In the genomic region with DNA sequence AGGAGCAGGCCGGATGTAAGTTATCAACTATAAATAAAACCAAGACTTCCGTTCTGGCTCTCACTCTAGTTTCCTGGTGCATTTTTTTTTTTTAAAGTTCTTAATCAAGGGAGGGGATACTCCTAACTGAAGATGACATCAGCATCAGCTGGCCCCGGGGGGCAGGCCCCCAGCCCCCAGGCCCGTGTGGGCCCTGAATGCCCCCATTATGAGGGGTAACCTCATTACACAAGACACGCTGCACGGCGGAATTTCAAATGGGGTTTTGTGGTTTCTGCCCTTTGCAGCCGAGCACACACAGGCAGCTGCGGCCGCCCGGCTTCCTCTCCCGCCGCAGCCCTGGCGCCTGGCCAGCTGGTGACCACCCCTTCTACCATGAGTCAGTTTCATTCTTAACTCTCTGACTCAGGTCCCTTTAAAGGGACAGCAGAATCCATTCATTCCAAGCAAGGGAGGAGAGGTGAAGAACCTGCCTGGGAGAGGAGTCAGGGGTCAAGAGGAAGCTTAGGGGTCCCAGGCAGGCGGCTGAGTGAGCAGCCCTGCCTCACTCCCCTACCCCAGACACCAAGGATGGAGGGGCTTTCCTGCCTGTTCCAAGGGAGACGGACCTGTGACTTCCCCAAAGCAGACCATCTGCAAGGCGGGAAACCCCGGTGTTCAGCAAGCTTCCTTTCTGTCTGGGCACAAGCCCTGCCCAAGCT, we compare ENCODE assay signal across 1 cellular context.
A peak's percentile ranks its signal among the peaks of the same experiment; 100 is the strongest.
TF ChIP-seq lines count a peak whose summit lies in the region.

No MANE protein-coding gene starts in this region.

TF ChIP-seq in K562, 482 proteins besides CTCF, POLR2A, EP300 and RAD21 (continued from another document and continues in another):
- TF ChIP-seq, protein P1, sequence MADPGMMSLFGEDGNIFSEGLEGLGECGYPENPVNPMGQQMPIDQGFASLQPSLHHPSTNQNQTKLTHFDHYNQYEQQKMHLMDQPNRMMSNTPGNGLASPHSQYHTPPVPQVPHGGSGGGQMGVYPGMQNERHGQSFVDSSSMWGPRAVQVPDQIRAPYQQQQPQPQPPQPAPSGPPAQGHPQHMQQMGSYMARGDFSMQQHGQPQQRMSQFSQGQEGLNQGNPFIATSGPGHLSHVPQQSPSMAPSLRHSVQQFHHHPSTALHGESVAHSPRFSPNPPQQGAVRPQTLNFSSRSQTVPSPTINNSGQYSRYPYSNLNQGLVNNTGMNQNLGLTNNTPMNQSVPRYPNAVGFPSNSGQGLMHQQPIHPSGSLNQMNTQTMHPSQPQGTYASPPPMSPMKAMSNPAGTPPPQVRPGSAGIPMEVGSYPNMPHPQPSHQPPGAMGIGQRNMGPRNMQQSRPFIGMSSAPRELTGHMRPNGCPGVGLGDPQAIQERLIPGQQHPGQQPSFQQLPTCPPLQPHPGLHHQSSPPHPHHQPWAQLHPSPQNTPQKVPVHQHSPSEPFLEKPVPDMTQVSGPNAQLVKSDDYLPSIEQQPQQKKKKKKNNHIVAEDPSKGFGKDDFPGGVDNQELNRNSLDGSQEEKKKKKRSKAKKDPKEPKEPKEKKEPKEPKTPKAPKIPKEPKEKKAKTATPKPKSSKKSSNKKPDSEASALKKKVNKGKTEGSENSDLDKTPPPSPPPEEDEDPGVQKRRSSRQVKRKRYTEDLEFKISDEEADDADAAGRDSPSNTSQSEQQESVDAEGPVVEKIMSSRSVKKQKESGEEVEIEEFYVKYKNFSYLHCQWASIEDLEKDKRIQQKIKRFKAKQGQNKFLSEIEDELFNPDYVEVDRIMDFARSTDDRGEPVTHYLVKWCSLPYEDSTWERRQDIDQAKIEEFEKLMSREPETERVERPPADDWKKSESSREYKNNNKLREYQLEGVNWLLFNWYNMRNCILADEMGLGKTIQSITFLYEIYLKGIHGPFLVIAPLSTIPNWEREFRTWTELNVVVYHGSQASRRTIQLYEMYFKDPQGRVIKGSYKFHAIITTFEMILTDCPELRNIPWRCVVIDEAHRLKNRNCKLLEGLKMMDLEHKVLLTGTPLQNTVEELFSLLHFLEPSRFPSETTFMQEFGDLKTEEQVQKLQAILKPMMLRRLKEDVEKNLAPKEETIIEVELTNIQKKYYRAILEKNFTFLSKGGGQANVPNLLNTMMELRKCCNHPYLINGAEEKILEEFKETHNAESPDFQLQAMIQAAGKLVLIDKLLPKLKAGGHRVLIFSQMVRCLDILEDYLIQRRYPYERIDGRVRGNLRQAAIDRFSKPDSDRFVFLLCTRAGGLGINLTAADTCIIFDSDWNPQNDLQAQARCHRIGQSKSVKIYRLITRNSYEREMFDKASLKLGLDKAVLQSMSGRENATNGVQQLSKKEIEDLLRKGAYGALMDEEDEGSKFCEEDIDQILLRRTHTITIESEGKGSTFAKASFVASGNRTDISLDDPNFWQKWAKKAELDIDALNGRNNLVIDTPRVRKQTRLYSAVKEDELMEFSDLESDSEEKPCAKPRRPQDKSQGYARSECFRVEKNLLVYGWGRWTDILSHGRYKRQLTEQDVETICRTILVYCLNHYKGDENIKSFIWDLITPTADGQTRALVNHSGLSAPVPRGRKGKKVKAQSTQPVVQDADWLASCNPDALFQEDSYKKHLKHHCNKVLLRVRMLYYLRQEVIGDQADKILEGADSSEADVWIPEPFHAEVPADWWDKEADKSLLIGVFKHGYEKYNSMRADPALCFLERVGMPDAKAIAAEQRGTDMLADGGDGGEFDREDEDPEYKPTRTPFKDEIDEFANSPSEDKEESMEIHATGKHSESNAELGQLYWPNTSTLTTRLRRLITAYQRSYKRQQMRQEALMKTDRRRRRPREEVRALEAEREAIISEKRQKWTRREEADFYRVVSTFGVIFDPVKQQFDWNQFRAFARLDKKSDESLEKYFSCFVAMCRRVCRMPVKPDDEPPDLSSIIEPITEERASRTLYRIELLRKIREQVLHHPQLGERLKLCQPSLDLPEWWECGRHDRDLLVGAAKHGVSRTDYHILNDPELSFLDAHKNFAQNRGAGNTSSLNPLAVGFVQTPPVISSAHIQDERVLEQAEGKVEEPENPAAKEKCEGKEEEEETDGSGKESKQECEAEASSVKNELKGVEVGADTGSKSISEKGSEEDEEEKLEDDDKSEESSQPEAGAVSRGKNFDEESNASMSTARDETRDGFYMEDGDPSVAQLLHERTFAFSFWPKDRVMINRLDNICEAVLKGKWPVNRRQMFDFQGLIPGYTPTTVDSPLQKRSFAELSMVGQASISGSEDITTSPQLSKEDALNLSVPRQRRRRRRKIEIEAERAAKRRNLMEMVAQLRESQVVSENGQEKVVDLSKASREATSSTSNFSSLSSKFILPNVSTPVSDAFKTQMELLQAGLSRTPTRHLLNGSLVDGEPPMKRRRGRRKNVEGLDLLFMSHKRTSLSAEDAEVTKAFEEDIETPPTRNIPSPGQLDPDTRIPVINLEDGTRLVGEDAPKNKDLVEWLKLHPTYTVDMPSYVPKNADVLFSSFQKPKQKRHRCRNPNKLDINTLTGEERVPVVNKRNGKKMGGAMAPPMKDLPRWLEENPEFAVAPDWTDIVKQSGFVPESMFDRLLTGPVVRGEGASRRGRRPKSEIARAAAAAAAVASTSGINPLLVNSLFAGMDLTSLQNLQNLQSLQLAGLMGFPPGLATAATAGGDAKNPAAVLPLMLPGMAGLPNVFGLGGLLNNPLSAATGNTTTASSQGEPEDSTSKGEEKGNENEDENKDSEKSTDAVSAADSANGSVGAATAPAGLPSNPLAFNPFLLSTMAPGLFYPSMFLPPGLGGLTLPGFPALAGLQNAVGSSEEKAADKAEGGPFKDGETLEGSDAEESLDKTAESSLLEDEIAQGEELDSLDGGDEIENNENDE (IDR thresholded peaks at IDR 0.05; ENCODE audit: low read depth, low read length): no peak
- TF ChIP-seq, protein P2, sequence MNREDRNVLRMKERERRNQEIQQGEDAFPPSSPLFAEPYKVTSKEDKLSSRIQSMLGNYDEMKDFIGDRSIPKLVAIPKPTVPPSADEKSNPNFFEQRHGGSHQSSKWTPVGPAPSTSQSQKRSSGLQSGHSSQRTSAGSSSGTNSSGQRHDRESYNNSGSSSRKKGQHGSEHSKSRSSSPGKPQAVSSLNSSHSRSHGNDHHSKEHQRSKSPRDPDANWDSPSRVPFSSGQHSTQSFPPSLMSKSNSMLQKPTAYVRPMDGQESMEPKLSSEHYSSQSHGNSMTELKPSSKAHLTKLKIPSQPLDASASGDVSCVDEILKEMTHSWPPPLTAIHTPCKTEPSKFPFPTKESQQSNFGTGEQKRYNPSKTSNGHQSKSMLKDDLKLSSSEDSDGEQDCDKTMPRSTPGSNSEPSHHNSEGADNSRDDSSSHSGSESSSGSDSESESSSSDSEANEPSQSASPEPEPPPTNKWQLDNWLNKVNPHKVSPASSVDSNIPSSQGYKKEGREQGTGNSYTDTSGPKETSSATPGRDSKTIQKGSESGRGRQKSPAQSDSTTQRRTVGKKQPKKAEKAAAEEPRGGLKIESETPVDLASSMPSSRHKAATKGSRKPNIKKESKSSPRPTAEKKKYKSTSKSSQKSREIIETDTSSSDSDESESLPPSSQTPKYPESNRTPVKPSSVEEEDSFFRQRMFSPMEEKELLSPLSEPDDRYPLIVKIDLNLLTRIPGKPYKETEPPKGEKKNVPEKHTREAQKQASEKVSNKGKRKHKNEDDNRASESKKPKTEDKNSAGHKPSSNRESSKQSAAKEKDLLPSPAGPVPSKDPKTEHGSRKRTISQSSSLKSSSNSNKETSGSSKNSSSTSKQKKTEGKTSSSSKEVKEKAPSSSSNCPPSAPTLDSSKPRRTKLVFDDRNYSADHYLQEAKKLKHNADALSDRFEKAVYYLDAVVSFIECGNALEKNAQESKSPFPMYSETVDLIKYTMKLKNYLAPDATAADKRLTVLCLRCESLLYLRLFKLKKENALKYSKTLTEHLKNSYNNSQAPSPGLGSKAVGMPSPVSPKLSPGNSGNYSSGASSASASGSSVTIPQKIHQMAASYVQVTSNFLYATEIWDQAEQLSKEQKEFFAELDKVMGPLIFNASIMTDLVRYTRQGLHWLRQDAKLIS (CRISPR knock-in tag; IDR thresholded peaks at IDR 0.05): 0 out of 2 replicates have a peak, but pooled peaks have one; percentile 47
- TF ChIP-seq GTF2F1 (IDR thresholded peaks at IDR 0.05; ENCODE audit: low read depth, low read length): no peak
- TF ChIP-seq, protein P3, sequence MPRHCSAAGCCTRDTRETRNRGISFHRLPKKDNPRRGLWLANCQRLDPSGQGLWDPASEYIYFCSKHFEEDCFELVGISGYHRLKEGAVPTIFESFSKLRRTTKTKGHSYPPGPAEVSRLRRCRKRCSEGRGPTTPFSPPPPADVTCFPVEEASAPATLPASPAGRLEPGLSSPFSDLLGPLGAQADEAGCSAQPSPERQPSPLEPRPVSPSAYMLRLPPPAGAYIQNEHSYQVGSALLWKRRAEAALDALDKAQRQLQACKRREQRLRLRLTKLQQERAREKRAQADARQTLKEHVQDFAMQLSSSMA (CRISPR knock-in tag; IDR thresholded peaks at IDR 0.05): no peak
- TF ChIP-seq DIDO1 (tag; IDR thresholded peaks at IDR 0.05; ENCODE audit: low read depth): no peak
- TF ChIP-seq, protein P4, sequence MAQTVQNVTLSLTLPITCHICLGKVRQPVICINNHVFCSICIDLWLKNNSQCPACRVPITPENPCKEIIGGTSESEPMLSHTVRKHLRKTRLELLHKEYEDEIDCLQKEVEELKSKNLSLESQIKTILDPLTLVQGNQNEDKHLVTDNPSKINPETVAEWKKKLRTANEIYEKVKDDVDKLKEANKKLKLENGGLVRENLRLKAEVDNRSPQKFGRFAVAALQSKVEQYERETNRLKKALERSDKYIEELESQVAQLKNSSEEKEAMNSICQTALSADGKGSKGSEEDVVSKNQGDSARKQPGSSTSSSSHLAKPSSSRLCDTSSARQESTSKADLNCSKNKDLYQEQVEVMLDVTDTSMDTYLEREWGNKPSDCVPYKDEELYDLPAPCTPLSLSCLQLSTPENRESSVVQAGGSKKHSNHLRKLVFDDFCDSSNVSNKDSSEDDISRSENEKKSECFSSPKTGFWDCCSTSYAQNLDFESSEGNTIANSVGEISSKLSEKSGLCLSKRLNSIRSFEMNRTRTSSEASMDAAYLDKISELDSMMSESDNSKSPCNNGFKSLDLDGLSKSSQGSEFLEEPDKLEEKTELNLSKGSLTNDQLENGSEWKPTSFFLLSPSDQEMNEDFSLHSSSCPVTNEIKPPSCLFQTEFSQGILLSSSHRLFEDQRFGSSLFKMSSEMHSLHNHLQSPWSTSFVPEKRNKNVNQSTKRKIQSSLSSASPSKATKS (CRISPR knock-in tag; IDR thresholded peaks at IDR 0.05): no peak
- TF ChIP-seq, protein P5, sequence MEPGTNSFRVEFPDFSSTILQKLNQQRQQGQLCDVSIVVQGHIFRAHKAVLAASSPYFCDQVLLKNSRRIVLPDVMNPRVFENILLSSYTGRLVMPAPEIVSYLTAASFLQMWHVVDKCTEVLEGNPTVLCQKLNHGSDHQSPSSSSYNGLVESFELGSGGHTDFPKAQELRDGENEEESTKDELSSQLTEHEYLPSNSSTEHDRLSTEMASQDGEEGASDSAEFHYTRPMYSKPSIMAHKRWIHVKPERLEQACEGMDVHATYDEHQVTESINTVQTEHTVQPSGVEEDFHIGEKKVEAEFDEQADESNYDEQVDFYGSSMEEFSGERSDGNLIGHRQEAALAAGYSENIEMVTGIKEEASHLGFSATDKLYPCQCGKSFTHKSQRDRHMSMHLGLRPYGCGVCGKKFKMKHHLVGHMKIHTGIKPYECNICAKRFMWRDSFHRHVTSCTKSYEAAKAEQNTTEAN (CRISPR knock-in tag; IDR thresholded peaks at IDR 0.05): no peak
- TF ChIP-seq KDM2B (CRISPR knock-in tag; IDR thresholded peaks at IDR 0.05): no peak
- TF ChIP-seq ZFX (CRISPR knock-in tag; IDR thresholded peaks at IDR 0.05): peak; percentile 32; the same call in 1 of the 2 replicates
- TF ChIP-seq RBM34 (IDR thresholded peaks at IDR 0.05; ENCODE audit: borderline replicate concordance, insufficient read depth, low read length): no peak
- TF ChIP-seq, protein P6, sequence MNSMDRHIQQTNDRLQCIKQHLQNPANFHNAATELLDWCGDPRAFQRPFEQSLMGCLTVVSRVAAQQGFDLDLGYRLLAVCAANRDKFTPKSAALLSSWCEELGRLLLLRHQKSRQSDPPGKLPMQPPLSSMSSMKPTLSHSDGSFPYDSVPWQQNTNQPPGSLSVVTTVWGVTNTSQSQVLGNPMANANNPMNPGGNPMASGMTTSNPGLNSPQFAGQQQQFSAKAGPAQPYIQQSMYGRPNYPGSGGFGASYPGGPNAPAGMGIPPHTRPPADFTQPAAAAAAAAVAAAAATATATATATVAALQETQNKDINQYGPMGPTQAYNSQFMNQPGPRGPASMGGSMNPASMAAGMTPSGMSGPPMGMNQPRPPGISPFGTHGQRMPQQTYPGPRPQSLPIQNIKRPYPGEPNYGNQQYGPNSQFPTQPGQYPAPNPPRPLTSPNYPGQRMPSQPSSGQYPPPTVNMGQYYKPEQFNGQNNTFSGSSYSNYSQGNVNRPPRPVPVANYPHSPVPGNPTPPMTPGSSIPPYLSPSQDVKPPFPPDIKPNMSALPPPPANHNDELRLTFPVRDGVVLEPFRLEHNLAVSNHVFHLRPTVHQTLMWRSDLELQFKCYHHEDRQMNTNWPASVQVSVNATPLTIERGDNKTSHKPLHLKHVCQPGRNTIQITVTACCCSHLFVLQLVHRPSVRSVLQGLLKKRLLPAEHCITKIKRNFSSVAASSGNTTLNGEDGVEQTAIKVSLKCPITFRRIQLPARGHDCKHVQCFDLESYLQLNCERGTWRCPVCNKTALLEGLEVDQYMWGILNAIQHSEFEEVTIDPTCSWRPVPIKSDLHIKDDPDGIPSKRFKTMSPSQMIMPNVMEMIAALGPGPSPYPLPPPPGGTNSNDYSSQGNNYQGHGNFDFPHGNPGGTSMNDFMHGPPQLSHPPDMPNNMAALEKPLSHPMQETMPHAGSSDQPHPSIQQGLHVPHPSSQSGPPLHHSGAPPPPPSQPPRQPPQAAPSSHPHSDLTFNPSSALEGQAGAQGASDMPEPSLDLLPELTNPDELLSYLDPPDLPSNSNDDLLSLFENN (IDR thresholded peaks at IDR 0.05; ENCODE audit: low read depth in 2 of 2, low read length in 2 of 2): peak in 1 of 2 experiments; percentile 59; a peak in 2 of 4 replicates
- TF ChIP-seq, protein P7, sequence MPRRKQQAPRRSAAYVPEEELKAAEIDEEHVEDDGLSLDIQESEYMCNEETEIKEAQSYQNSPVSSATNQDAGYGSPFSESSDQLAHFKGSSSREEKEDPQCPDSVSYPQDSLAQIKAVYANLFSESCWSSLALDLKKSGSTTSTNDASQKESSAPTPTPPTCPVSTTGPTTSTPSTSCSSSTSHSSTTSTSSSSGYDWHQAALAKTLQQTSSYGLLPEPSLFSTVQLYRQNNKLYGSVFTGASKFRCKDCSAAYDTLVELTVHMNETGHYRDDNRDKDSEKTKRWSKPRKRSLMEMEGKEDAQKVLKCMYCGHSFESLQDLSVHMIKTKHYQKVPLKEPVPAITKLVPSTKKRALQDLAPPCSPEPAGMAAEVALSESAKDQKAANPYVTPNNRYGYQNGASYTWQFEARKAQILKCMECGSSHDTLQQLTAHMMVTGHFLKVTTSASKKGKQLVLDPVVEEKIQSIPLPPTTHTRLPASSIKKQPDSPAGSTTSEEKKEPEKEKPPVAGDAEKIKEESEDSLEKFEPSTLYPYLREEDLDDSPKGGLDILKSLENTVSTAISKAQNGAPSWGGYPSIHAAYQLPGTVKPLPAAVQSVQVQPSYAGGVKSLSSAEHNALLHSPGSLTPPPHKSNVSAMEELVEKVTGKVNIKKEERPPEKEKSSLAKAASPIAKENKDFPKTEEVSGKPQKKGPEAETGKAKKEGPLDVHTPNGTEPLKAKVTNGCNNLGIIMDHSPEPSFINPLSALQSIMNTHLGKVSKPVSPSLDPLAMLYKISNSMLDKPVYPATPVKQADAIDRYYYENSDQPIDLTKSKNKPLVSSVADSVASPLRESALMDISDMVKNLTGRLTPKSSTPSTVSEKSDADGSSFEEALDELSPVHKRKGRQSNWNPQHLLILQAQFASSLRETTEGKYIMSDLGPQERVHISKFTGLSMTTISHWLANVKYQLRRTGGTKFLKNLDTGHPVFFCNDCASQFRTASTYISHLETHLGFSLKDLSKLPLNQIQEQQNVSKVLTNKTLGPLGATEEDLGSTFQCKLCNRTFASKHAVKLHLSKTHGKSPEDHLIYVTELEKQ (CRISPR knock-in tag; IDR thresholded peaks at IDR 0.05): no peak
- TF ChIP-seq, protein P8, sequence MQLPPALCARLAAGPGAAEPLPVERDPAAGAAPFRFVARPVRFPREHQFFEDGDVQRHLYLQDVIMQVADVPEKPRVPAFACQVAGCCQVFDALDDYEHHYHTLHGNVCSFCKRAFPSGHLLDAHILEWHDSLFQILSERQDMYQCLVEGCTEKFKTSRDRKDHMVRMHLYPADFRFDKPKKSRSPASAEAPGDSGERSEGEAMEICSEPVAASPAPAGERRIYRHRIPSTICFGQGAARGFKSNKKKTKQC (CRISPR knock-in tag; IDR thresholded peaks at IDR 0.05): no peak; the same call in 1 of the 2 replicates
- TF ChIP-seq CBX8 (IDR thresholded peaks at IDR 0.05; ENCODE audit: borderline replicate concordance, extremely low read depth, low read depth, low read length, poor library complexity, severe bottlenecking): no peak
